Comparison of ENCODE assay signal across 20 cellular contexts in the genomic region with DNA sequence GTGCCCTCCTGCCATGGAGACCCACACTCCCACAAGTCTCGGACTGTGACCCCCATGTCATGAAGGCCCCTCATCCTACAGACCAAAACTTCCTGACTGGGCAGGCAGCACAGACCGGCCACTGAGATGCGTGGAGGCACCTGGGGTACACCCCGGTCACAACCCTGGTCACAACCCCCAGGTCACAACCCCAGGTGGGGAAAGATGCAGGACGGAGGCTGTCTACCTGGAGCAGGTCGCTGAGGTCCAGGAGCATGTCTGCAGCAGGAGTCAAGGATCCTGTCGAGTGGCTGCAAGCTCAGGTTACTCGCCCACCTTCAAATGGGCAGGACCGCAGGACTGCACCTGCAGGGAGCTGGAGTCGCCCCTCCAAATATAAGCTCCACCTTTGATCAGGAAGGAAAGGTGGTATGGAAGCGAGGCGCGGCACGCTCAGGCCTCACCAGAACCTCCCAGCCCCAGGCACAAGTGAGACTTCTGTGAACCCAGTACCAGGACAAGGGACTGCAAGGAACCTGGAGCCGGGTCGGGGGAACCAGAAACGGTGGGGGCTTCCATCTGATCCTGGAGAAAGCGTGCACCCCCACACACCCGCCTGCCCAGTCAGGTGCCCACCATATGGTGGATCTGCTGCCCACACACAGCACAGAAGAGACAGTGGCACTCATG. TPM values are rescaled to one million over a fixed set of nuclear protein-coding genes. Genes with fewer than 3 reads are reported as not detected.
DNase-seq lines count a peak whose midpoint lies in the region; ATAC-seq, FAIRE-seq and TF ChIP-seq lines count a peak whose summit lies in the region.
"Had no signal": no experiment of that assay in that cellular context is flagged by ENCODE, and none has a peak within 500 bp of the region (broad histone marks: within the 10 kb centered on the region; RNA-seq: fewer than 3 reads in every experiment).

No MANE protein-coding gene starts in this region.

- H3K79me1 ChIP-seq in H9 (ENCODE audit: insufficient read depth, low read depth, low read length, poor library complexity, severe bottlenecking) = no peaks in the 10 kb centered on the region

- ATAC-seq in naive thymus-derived CD4-positive, alpha-beta T cell = no peak
- ATAC-seq: HCT116 had no signal

- H3K9me3 ChIP-seq in BLaER1 (no peaks in the 10 kb centered on the region), H9 (ENCODE audit: control insufficient read depth, low read depth, low read length) (no peaks in the 10 kb centered on the region), osteoblast (ENCODE audit: low read depth, low read length) (no peaks in the 10 kb centered on the region), kidney (ENCODE audit: control insufficient read depth in 1 of 2, low read length in 2 of 2) (no peaks in the 10 kb centered on the region)
- H3K9me3 ChIP-seq in naive thymus-derived CD4-positive, alpha-beta T cell (ENCODE audit: control insufficient read depth in 2 of 3, low read length in 3 of 3) = no peaks in the 10 kb centered on the region

- H3K4me2 ChIP-seq in BLaER1 = peak overlapping the region; percentile 100
- no peak overlapping the region for H3K4me2 ChIP-seq in H9 (ENCODE audit: insufficient read depth, insufficient read length, low read length)
- H3K4me2 ChIP-seq in osteoblast (ENCODE audit: insufficient read depth, low read length) = no peak overlapping the region

- CTCF ChIA-PET in naive thymus-derived CD4-positive, alpha-beta T cell (lab: Charles Lee) = no interaction called here

- no peak for FAIRE-seq in kidney (lab: Jason Lieb, UNC)
- FAIRE-seq: G401.6, GM12891, GM18507 had no signal

- no peak overlapping the region for H4K8ac ChIP-seq in H9 (replicated peaks; ENCODE audit: insufficient read length, low read depth, low read length)

- H2AK5ac ChIP-seq in H9 (ENCODE audit: insufficient read length, low read length) = no peak overlapping the region

- DNase-seq in DMS79 (lab: John Stamatoyannopoulos, UW) (peak; percentile 60), H9 (peak; percentile 20), osteoblast (ENCODE audit: insufficient read length, low spot score, missing footprints) (peak; percentile 76), kidney (no peak), NCI-H446 (lab: John Stamatoyannopoulos, UW) (no peak)
- no peak for DNase-seq in naive thymus-derived CD4-positive, alpha-beta T cell
- DNase-seq: DMS153, DND-41, GM23248, HFFc6 had no signal

- H3K9me3 Mint-ChIP-seq in H9 = no peaks in the 10 kb centered on the region
- H3K9me3 Mint-ChIP-seq in naive thymus-derived CD4-positive, alpha-beta T cell = no peaks in the 10 kb centered on the region
- H3K9me3 Mint-ChIP-seq: CD4-positive, alpha-beta memory T cell; HFFc6 had no signal

- H3K4me3 ChIP-seq in BLaER1 (peak overlapping the region; percentile 39), osteoblast (ENCODE audit: insufficient read depth, low read length) (no peak overlapping the region), kidney (ENCODE audit: low read length in 2 of 2) (no peak overlapping the region)
- H3K4me3 ChIP-seq in naive thymus-derived CD4-positive, alpha-beta T cell (ENCODE audit: low read length) = no peak overlapping the region
- H3K4me3 ChIP-seq: GM23248 had no signal

- H4K20me1 ChIP-seq in BLaER1 = peaks cover 25% of the 10 kb centered on the region
- no peaks in the 10 kb centered on the region for H4K20me1 ChIP-seq in H9 (ENCODE audit: control insufficient read depth, insufficient read depth, insufficient read length)
- H4K20me1 ChIP-seq in osteoblast (ENCODE audit: insufficient read depth, low read length) = peaks cover 30% of the 10 kb centered on the region

- H3K36me3 Mint-ChIP-seq in H9 (ENCODE audit: insufficient read depth in 1 of 3, low read depth in 3 of 3) = peaks cover 0 to under 1% (median 0%) of the 10 kb centered on the region in 3 experiments; a peak in 1 of 7 replicates
- peaks cover 0 to 3% (median 0%) of the 10 kb centered on the region in 5 donors for H3K36me3 Mint-ChIP-seq in naive thymus-derived CD4-positive, alpha-beta T cell

- H3K79me2 ChIP-seq in H9 (ENCODE audit: insufficient read depth, low read length) = no peaks in the 10 kb centered on the region
- peaks cover 4% of the 10 kb centered on the region for H3K79me2 ChIP-seq in osteoblast (ENCODE audit: insufficient read depth, low read length)

- no peak overlapping the region for H3K27ac Mint-ChIP-seq in H9
- no peak overlapping the region for H3K27ac Mint-ChIP-seq in naive thymus-derived CD4-positive, alpha-beta T cell
- H3K27ac Mint-ChIP-seq: B cell, HFFc6 had no signal

- H3K36me3 ChIP-seq in BLaER1 (peaks cover 19% of the 10 kb centered on the region), osteoblast (ENCODE audit: insufficient read depth, low read length) (peaks cover 24% of the 10 kb centered on the region), kidney (ENCODE audit: control insufficient read depth in 1 of 2, insufficient read depth in 2 of 2, low read length in 2 of 2) (peaks cover 3 to 17% of the 10 kb centered on the region in 2 donors)
- peaks cover 0 to 27% (median 0%) of the 10 kb centered on the region in 3 experiments for H3K36me3 ChIP-seq in naive thymus-derived CD4-positive, alpha-beta T cell (ENCODE audit: control insufficient read depth in 2 of 3, insufficient read depth in 3 of 3, low read length in 3 of 3)

- no peak overlapping the region for H4K91ac ChIP-seq in H9 (ENCODE audit: insufficient read length, low read depth, low read length)

- no peak for TF ChIP-seq CTCF in H9 (conservative IDR thresholded peaks at IDR 0.05)
- no peak for TF ChIP-seq CTCF in osteoblast (IDR thresholded peaks at IDR 0.05; ENCODE audit: extremely low read depth, low read depth, low read length)
- TF ChIP-seq CTCF in kidney (IDR thresholded peaks at IDR 0.05; ENCODE audit: borderline replicate concordance, extremely low read depth, insufficient read depth) = no peak

- H3K27me3 Mint-ChIP-seq in H9 (ENCODE audit: low read depth) = no peaks in the 10 kb centered on the region
- H3K27me3 Mint-ChIP-seq in naive thymus-derived CD4-positive, alpha-beta T cell = no peaks in the 10 kb centered on the region
- H3K27me3 Mint-ChIP-seq: B cell; CD4-positive, alpha-beta memory T cell had no signal

- POLR2A ChIA-PET in naive thymus-derived CD4-positive, alpha-beta T cell (lab: Charles Lee) = no interaction called here

- H3K27ac ChIP-seq in BLaER1 (peak overlapping the region; percentile 82), H9 (ENCODE audit: insufficient read length, low read depth, low read length) (no peak overlapping the region), osteoblast (ENCODE audit: low read depth, low read length) (no peak overlapping the region), kidney (ENCODE audit: low read depth in 2 of 2, low read length in 2 of 2) (no peak overlapping the region)
- H3K27ac ChIP-seq in naive thymus-derived CD4-positive, alpha-beta T cell (ENCODE audit: low read depth, low read length) = no peak overlapping the region
- H3K27ac ChIP-seq: C4-2B, GM23248, HL-60 had no signal

- H3K4me1 ChIP-seq in BLaER1 (peaks cover 100% of the 10 kb centered on the region), H9 (ENCODE audit: insufficient read depth, low read length) (no peaks in the 10 kb centered on the region), osteoblast (ENCODE audit: insufficient read depth, low read length) (peaks cover 11% of the 10 kb centered on the region), kidney (ENCODE audit: control insufficient read depth in 1 of 2, insufficient read depth in 1 of 2, low read depth in 1 of 2, low read length in 2 of 2) (no peaks in the 10 kb centered on the region)
- no peaks in the 10 kb centered on the region for H3K4me1 ChIP-seq in naive thymus-derived CD4-positive, alpha-beta T cell (ENCODE audit: control insufficient read depth in 2 of 2, insufficient read depth in 2 of 2, low read length in 2 of 2)

- WGBS in H9 (ENCODE audit: extremely low coverage, insufficient read length, low lambda C conversion rate) = no CpG with 5 or more reads among the region's 19 CpGs

- intact Hi-C loops in kidney (cut with DNase I) = no loop called here
- intact Hi-C loops in naive thymus-derived CD4-positive, alpha-beta T cell (cut with micrococcal nuclease) = no loop called here

- H2BK12ac ChIP-seq in H9 (ENCODE audit: insufficient read length, low read depth, low read length) = no peak overlapping the region

- H3K4me3 Mint-ChIP-seq in H9 = no peak overlapping the region
- no peak overlapping the region for H3K4me3 Mint-ChIP-seq in naive thymus-derived CD4-positive, alpha-beta T cell
- H3K4me3 Mint-ChIP-seq: B cell, HFFc6 had no signal

- no peak overlapping the region for H2AFZ ChIP-seq in H9 (ENCODE audit: low read length)
- no peak overlapping the region for H2AFZ ChIP-seq in osteoblast (ENCODE audit: low read length)
- H2AFZ ChIP-seq: GM23248 had no signal

- H3K4ac ChIP-seq in H9 (ENCODE audit: low read depth, low read length) = no peak overlapping the region

- no peak overlapping the region for H3K14ac ChIP-seq in H9 (ENCODE audit: insufficient read depth, low read length)

- no peak overlapping the region for H3K56ac ChIP-seq in H9 (ENCODE audit: insufficient read length, low read depth, low read length)

- no peaks in the 10 kb centered on the region for H3K4me1 Mint-ChIP-seq in H9
- H3K4me1 Mint-ChIP-seq in naive thymus-derived CD4-positive, alpha-beta T cell = peaks cover 2 to 15% (median 10%) of the 10 kb centered on the region in 7 donors

- H3K27me3 ChIP-seq in BLaER1 (no peaks in the 10 kb centered on the region), H9 (ENCODE audit: insufficient read depth, low read length) (no peaks in the 10 kb centered on the region), osteoblast (ENCODE audit: insufficient read depth, low read length) (no peaks in the 10 kb centered on the region)
- H3K27me3 ChIP-seq in naive thymus-derived CD4-positive, alpha-beta T cell (ENCODE audit: control insufficient read depth in 2 of 2, insufficient read depth in 2 of 2, low read length in 2 of 2) = no peaks in the 10 kb centered on the region

- no peak overlapping the region for H4K5ac ChIP-seq in H9 (ENCODE audit: insufficient read length, low read depth, low read length)

- no peaks in the 10 kb centered on the region for H3K23me2 ChIP-seq in H9 (ENCODE audit: insufficient read length, low read depth, low read length, poor library complexity, severe bottlenecking)

- H2BK5ac ChIP-seq in H9 (ENCODE audit: insufficient read length, low read length) = no peak overlapping the region

- no peak overlapping the region for H3K18ac ChIP-seq in H9 (ENCODE audit: insufficient read length, low read depth, low read length)

- H2BK120ac ChIP-seq in H9 (ENCODE audit: low read depth, low read length, poor library complexity, severe bottlenecking) = no peak overlapping the region

- no peak overlapping the region for H3K23ac ChIP-seq in H9 (ENCODE audit: insufficient read length, low read depth, low read length)

- peak overlapping the region; percentile 56 for H3K9ac ChIP-seq in BLaER1
- no peak overlapping the region for H3K9ac ChIP-seq in H9 (ENCODE audit: extremely low read depth, insufficient read length, low read length)
- no peak overlapping the region for H3K9ac ChIP-seq in kidney (ENCODE audit: low read length in 2 of 2)
- H3K9ac ChIP-seq: GM23248 had no signal

- no peak overlapping the region for H2BK15ac ChIP-seq in H9 (ENCODE audit: low read depth, low read length)

- H3T11ph ChIP-seq in H9 (ENCODE audit: low read length) = no peak overlapping the region

- no peak overlapping the region for H2BK20ac ChIP-seq in H9 (ENCODE audit: low read depth, low read length, poor library complexity, severe bottlenecking)

RNA-seq across cellular contexts. Expression of gene BTBD6, which starts 8.1 kb away (rescaled TPM):
- total RNA-seq in H9 (2021) (22.9 and 23.3 TPM in 2 replicates), osteoblast (54.3 and 60.1 TPM in 2 replicates), kidney (38.9 TPM)
- polyA plus RNA-seq in kidney (ENCODE audit: insufficient read depth, low read depth, low replicate concordance) = 33.3 TPM
- 10 to 100 TPM; 30.8 to 43.0 (median 40.1) TPM for total RNA-seq in naive thymus-derived CD4-positive, alpha-beta T cell
- polyA plus RNA-seq in naive thymus-derived CD4-positive, alpha-beta T cell = 1 to 10 TPM; 4.0 to 7.9 TPM
- total RNA-seq: A172 had no signal

RNA-seq across cellular contexts. Expression of gene BRF1, which starts 44.4 kb away (rescaled TPM):
- total RNA-seq in H9 (2021) (27.0 and 28.3 TPM in 2 replicates), osteoblast (33.6 and 34.4 TPM in 2 replicates), kidney (34.1 TPM)
- polyA plus RNA-seq in kidney (ENCODE audit: insufficient read depth, low read depth, low replicate concordance) = 19.3 TPM
- total RNA-seq in naive thymus-derived CD4-positive, alpha-beta T cell = 10 to 100 TPM; 49.8 to 75.7 (median 61.4) TPM
- 10 to 100 TPM in 1 of 2 donors, 1 to 10 TPM in 1; 7.1 to 11.9 TPM for polyA plus RNA-seq in naive thymus-derived CD4-positive, alpha-beta T cell

RNA-seq across cellular contexts. Expression of gene PACS2, which starts 58.1 kb away (rescaled TPM):
- total RNA-seq in H9 (2021) (63.5 and 72.5 TPM in 2 replicates), osteoblast (81.1 and 81.3 TPM in 2 replicates), kidney (83.9 TPM)
- 35.7 TPM for polyA plus RNA-seq in kidney (ENCODE audit: insufficient read depth, low read depth, low replicate concordance)
- total RNA-seq in naive thymus-derived CD4-positive, alpha-beta T cell = 10 to 100 TPM; 33.9 to 75.4 (median 72.3) TPM
- 1 to 10 TPM; 1.5 to 4.5 TPM for polyA plus RNA-seq in naive thymus-derived CD4-positive, alpha-beta T cell

Comparison
In these comparisons a context has a peak if more than half of its experiments do, and no peak if none do; other contexts are left out.
1. DNase-seq: peak in DMS79 (single experiment), H9 (single experiment) and osteoblast (single experiment); none in kidney (single experiment), naive thymus-derived CD4-positive, alpha-beta T cell (0 of 9) and NCI-H446 (0 of 2).